In the genomic region with DNA sequence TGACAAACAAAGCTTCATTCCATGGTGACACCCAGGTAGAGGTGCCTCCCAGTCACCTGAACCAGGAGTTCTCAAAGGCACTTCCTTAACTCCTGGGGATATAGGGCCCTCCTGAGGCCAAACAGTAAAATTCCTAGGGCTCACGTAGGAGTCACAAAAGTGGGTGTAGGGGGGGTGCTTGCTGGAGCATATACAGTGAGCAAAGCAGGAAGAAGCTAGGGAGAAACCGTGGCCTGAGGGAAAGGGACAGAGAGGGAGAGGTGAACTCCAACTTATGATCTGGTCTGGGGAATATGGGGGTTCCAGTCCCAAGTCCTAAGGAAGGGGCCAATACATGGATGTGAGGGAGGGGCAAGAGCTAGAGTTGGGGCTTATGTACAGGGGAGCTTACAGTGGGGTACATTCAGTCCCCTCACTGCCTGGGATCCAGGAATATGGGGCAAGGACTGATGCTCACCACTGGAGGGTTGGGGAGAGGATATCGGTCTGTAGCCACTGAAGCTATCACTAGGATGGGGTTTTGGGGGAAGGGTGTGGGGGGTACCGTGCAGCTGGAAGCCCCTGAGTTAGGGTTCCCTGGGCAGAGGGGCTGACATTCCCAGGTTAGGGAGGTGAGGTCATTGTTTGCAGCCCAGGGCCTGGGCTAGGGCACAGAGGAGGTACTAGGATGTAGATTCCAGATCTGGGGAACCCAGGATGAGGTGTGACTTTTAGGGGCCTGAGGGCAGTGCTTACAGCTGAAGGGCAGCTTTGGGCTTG, we compare ENCODE assay signal across 2 cellular contexts.
TF ChIP-seq lines count a peak whose summit lies in the region.

No MANE protein-coding gene starts in this region.

TF ChIP-seq in SK-N-SH, 30 proteins besides CTCF, POLR2A, EP300 and RAD21:
- TF ChIP-seq, protein P1, sequence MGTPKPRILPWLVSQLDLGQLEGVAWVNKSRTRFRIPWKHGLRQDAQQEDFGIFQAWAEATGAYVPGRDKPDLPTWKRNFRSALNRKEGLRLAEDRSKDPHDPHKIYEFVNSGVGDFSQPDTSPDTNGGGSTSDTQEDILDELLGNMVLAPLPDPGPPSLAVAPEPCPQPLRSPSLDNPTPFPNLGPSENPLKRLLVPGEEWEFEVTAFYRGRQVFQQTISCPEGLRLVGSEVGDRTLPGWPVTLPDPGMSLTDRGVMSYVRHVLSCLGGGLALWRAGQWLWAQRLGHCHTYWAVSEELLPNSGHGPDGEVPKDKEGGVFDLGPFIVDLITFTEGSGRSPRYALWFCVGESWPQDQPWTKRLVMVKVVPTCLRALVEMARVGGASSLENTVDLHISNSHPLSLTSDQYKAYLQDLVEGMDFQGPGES (IDR thresholded peaks at IDR 0.05; ENCODE audit: low read depth, low read length) = no peak
- TF ChIP-seq CHD2 (IDR thresholded peaks at IDR 0.05; ENCODE audit: low read length, partially characterized antibody) = no peak
- no peak for TF ChIP-seq JUND (IDR thresholded peaks at IDR 0.05)
- no peak for TF ChIP-seq TEAD4 (IDR thresholded peaks at IDR 0.05; ENCODE audit: borderline replicate concordance, insufficient read depth)
- no peak for TF ChIP-seq RFX5 (IDR thresholded peaks at IDR 0.05; ENCODE audit: low read length)
- TF ChIP-seq, protein P2, sequence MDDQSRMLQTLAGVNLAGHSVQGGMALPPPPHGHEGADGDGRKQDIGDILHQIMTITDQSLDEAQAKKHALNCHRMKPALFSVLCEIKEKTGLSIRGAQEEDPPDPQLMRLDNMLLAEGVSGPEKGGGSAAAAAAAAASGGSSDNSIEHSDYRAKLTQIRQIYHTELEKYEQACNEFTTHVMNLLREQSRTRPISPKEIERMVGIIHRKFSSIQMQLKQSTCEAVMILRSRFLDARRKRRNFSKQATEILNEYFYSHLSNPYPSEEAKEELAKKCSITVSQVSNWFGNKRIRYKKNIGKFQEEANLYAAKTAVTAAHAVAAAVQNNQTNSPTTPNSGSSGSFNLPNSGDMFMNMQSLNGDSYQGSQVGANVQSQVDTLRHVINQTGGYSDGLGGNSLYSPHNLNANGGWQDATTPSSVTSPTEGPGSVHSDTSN (IDR thresholded peaks at IDR 0.05) = no peak

TF ChIP-seq in SK-N-SH treated with all-trans-retinoic acid at 6 μM for 48 hours, 23 proteins besides CTCF, POLR2A, EP300 and RAD21 (continued from another document):
- TF ChIP-seq ZNF70 (CRISPR knock-in tag; IDR thresholded peaks at IDR 0.05) (no peak), BACH2 (CRISPR knock-in tag; IDR thresholded peaks at IDR 0.05; ENCODE audit: borderline replicate concordance) (no peak), RARB (CRISPR knock-in tag; IDR thresholded peaks at IDR 0.05) (no peak), GLIS3 (CRISPR knock-in tag; IDR thresholded peaks at IDR 0.05) (no peak), ZC3H10 (CRISPR knock-in tag; IDR thresholded peaks at IDR 0.05) (no peak)
- TF ChIP-seq, protein P3, sequence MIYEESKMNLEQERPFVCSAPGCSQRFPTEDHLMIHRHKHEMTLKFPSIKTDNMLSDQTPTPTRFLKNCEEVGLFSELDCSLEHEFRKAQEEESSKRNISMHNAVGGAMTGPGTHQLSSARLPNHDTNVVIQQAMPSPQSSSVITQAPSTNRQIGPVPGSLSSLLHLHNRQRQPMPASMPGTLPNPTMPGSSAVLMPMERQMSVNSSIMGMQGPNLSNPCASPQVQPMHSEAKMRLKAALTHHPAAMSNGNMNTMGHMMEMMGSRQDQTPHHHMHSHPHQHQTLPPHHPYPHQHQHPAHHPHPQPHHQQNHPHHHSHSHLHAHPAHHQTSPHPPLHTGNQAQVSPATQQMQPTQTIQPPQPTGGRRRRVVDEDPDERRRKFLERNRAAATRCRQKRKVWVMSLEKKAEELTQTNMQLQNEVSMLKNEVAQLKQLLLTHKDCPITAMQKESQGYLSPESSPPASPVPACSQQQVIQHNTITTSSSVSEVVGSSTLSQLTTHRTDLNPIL (CRISPR knock-in tag; IDR thresholded peaks at IDR 0.05; ENCODE audit: low read depth) = no peak
